14 cellular contexts compared by ENCODE assay signal in the genomic region with DNA sequence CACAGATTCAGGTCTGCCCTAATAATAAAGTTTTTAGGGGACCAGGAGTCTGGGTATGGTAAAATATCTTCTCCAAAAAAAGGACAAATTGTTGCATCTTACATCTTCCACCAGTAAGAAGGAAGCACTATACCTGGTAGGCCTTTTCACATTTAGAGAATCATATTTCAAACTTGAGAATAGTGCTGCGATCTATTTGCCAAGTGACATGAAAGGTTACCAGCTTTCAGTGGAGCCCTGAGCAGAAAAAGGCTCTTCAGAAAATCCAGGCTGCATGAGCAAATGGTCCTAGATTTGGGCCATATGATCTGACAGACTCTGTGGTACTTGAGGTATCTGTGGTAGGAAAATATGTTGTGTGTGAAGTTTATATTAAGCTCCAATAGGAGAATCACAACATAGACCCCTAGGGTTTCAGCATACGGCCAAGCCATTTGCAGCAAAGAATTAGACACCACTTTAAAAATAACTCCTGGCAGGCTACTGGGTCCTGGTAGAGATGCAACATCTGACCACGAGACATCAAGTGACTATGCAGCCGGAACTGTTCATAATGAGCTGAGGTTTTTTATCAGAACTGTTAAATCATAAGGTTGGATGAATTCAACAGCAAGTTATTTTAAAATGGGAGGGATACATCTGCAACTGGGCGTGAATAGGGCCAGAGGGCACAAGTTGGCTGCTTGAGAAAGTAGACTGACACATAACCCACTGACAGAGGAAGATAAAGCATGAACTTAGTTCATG. TPM values are rescaled to one million over a fixed set of nuclear protein-coding genes. Genes with fewer than 3 reads are reported as not detected.
DNase-seq lines count a peak whose midpoint lies in the region; ATAC-seq and TF ChIP-seq lines count a peak whose summit lies in the region.
"Had no signal": no experiment of that assay in that cellular context is flagged by ENCODE, and none has a peak within 500 bp of the region (broad histone marks: within the 10 kb centered on the region; RNA-seq: fewer than 3 reads in every experiment).

No MANE protein-coding gene starts in this region.

- H3K27ac Mint-ChIP-seq in natural killer cell = no peak overlapping the region
- H3K27ac Mint-ChIP-seq: activated naive CD4-positive, alpha-beta T cell treated with anti-CD3 and anti-CD28 coated beads, Interleukin-2, amount 50 U/mL, for 24 hours; immature natural killer cell; T-helper 1 cell treated with Interleukin-12 subunit alpha and Interleukin-12 subunit beta and Interleukin-4 antibody, amounts not matched to agents 30 μg/mL and 1 μg/mL, for 36 hours had no signal

- intact Hi-C loops in prostate gland (cut with DNase I) (no loop called here), natural killer cell (cut with micrococcal nuclease) (no loop called here)

- no peaks in the 10 kb centered on the region for H3K27me3 ChIP-seq in prostate gland (replicated peaks; ENCODE audit: insufficient read depth)

- no peak for TF ChIP-seq POLR2A in prostate gland (IDR thresholded peaks at IDR 0.05)

- no peak for ATAC-seq in GM21528 (IDR thresholded peaks at IDR 0.05; ENCODE audit: low FRiP score, unreplicated experiment)
- ATAC-seq in natural killer cell = no peak
- ATAC-seq in GM19395 (IDR thresholded peaks at IDR 0.05; ENCODE audit: unreplicated experiment) = no peak

- H3K36me3 ChIP-seq in prostate gland = no peaks in the 10 kb centered on the region

- 59% methylated on average over 5 of the region's 5 CpGs for WGBS in prostate gland

- no peaks in the 10 kb centered on the region for H3K9me3 Mint-ChIP-seq in natural killer cell
- H3K9me3 Mint-ChIP-seq: activated naive CD4-positive, alpha-beta T cell treated with anti-CD3 and anti-CD28 coated beads, Interleukin-2, amount 50 U/mL, for 24 hours; T-helper 1 cell treated with Interleukin-12 subunit alpha and Interleukin-12 subunit beta and Interleukin-4 antibody, amounts not matched to agents 30 μg/mL and 1 μg/mL, for 36 hours had no signal

- no peak overlapping the region for H3K27ac ChIP-seq in RWPE1
- H3K27ac ChIP-seq in prostate gland = no peak overlapping the region

- H3K4me1 ChIP-seq in prostate gland (replicated peaks) = no peaks in the 10 kb centered on the region

- H3K4me3 ChIP-seq in fibroblast of villous mesenchyme (ENCODE audit: low read depth, low read length) = no peak overlapping the region
- no peak overlapping the region for H3K4me3 ChIP-seq in skeletal muscle cell (ENCODE audit: low read depth, low read length)
- no peak overlapping the region for H3K4me3 ChIP-seq in prostate gland

- no peak for TF ChIP-seq CTCF in RWPE1 (conservative IDR thresholded peaks at IDR 0.05; ENCODE audit: low read depth)
- no peak for TF ChIP-seq CTCF in fibroblast of villous mesenchyme (IDR thresholded peaks at IDR 0.05; ENCODE audit: insufficient read depth, low read depth, low read length)
- no peak for TF ChIP-seq CTCF in prostate gland (IDR thresholded peaks at IDR 0.05)
- TF ChIP-seq CTCF in natural killer cell (IDR thresholded peaks at IDR 0.05) = no peak

- DNase-seq in GM03348 (ENCODE audit: low spot score) (peak; percentile 73), RWPE1 (ENCODE audit: low spot score) (peak; percentile 6), fibroblast of villous mesenchyme (ENCODE audit: low read depth) (peak; percentile 41), skeletal muscle cell (ENCODE audit: low read depth) (peak; percentile 58), prostate gland (ENCODE audit: low spot score) (no peak), natural killer cell (no peak)
- DNase-seq: activated CD4-positive, alpha-beta T cell treated with anti-CD3 and anti-CD28 coated beads, Interleukin-2, amount 50 U/mL, for 48 hours; DMS153; immature natural killer cell; NCI-H1092 treated with DMSO at 0.1 percent for 48 hours had no signal

- POLR2A ChIA-PET in RWPE1 (lab: Yijun Ruan, JAX; ENCODE audit: low non-redundant PET) = no interaction called here

- H3K9me3 ChIP-seq in prostate gland = no peaks in the 10 kb centered on the region

- no peaks in the 10 kb centered on the region for H3K4me1 Mint-ChIP-seq in natural killer cell
- H3K4me1 Mint-ChIP-seq: activated naive CD4-positive, alpha-beta T cell treated with anti-CD3 and anti-CD28 coated beads, Interleukin-2, amount 50 U/mL, for 24 hours; immature natural killer cell had no signal

- CTCF ChIA-PET in RWPE1 (lab: Yijun Ruan, JAX) = no interaction called here

- H3K27me3 Mint-ChIP-seq in natural killer cell (ENCODE audit: low read depth in 2 of 2) = peaks cover 0 to 13% of the 10 kb centered on the region in 2 donors

- no peaks in the 10 kb centered on the region for H3K36me3 Mint-ChIP-seq in natural killer cell
- H3K36me3 Mint-ChIP-seq: activated naive CD4-positive, alpha-beta T cell treated with anti-CD3 and anti-CD28 coated beads, Interleukin-2, amount 50 U/mL, for 24 hours; immature natural killer cell had no signal

- no peak overlapping the region for H3K4me3 Mint-ChIP-seq in natural killer cell
- H3K4me3 Mint-ChIP-seq: activated naive CD4-positive, alpha-beta T cell treated with anti-CD3 and anti-CD28 coated beads, Interleukin-2, amount 50 U/mL, for 24 hours; immature natural killer cell; T-helper 1 cell treated with Interleukin-12 subunit alpha and Interleukin-12 subunit beta and Interleukin-4 antibody, amounts not matched to agents 30 μg/mL and 1 μg/mL, for 36 hours had no signal

RNA-seq across cellular contexts. Expression of a gene that starts 38.6 kb away (rescaled TPM):
- total RNA-seq in fibroblast of villous mesenchyme (0.43 TPM in 1 of 2 replicates, not detected in the other), prostate gland (under 1 TPM in 1 of 2 donors, not detected in 1; 0.14 TPM), natural killer cell (not detected)

Comparison
In these comparisons a context has a peak if more than half of its experiments do, and no peak if none do; other contexts are left out.
1. DNase-seq: peak in GM03348 (single experiment), RWPE1 (single experiment), fibroblast of villous mesenchyme (single experiment) and skeletal muscle cell (single experiment); none in prostate gland (single experiment) and natural killer cell (single experiment).